Comparison of ENCODE assay signal across 1 cellular context in the genomic region with DNA sequence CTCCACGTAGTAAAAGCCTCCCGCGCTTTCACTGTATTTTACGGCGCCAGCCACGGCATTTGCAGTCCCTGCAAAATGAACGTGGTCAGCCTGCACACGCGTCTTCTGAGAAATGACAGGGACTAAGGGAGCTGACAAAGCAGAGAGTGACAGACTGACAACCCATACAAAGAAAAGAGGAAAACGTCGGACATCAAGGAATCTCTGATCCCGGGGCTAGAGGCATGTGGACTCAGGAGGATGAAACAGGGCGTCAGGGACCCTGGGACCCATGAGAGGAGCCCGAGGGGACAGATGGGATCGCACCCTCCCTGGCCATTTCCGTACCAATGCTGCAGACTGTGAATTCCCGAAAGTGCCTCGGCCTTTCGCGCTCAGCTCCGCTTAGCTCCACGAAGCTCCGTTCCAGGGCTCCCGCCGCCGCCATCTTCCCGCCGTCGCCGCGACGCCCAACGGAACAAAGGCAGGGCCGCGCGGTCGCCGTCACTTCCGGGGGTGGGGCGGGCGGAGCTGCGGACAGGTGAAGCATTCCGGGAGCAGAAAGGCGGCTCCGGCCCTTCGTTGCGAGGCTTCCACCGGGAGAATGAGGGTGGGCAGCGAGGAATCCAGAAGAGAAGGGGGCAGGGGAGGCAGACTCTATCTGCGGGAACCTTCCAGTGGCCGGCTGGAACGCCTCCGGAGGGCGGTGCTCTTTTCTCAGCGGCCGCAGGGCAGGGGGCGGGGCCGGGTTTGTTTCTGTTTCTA.
TF ChIP-seq lines count a peak whose summit lies in the region.

A gene with protein sequence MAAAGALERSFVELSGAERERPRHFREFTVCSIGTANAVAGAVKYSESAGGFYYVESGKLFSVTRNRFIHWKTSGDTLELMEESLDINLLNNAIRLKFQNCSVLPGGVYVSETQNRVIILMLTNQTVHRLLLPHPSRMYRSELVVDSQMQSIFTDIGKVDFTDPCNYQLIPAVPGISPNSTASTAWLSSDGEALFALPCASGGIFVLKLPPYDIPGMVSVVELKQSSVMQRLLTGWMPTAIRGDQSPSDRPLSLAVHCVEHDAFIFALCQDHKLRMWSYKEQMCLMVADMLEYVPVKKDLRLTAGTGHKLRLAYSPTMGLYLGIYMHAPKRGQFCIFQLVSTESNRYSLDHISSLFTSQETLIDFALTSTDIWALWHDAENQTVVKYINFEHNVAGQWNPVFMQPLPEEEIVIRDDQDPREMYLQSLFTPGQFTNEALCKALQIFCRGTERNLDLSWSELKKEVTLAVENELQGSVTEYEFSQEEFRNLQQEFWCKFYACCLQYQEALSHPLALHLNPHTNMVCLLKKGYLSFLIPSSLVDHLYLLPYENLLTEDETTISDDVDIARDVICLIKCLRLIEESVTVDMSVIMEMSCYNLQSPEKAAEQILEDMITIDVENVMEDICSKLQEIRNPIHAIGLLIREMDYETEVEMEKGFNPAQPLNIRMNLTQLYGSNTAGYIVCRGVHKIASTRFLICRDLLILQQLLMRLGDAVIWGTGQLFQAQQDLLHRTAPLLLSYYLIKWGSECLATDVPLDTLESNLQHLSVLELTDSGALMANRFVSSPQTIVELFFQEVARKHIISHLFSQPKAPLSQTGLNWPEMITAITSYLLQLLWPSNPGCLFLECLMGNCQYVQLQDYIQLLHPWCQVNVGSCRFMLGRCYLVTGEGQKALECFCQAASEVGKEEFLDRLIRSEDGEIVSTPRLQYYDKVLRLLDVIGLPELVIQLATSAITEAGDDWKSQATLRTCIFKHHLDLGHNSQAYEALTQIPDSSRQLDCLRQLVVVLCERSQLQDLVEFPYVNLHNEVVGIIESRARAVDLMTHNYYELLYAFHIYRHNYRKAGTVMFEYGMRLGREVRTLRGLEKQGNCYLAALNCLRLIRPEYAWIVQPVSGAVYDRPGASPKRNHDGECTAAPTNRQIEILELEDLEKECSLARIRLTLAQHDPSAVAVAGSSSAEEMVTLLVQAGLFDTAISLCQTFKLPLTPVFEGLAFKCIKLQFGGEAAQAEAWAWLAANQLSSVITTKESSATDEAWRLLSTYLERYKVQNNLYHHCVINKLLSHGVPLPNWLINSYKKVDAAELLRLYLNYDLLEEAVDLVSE (N-terminal part only) (minus strand): TSS at position 459 of the 744 bp plus-strand sequence. CDS start 32 bp downstream, at position 427.

TF ChIP-seq in liver, 16 proteins besides CTCF, POLR2A, EP300 and RAD21 (continued from another document):
- TF ChIP-seq, protein P1, sequence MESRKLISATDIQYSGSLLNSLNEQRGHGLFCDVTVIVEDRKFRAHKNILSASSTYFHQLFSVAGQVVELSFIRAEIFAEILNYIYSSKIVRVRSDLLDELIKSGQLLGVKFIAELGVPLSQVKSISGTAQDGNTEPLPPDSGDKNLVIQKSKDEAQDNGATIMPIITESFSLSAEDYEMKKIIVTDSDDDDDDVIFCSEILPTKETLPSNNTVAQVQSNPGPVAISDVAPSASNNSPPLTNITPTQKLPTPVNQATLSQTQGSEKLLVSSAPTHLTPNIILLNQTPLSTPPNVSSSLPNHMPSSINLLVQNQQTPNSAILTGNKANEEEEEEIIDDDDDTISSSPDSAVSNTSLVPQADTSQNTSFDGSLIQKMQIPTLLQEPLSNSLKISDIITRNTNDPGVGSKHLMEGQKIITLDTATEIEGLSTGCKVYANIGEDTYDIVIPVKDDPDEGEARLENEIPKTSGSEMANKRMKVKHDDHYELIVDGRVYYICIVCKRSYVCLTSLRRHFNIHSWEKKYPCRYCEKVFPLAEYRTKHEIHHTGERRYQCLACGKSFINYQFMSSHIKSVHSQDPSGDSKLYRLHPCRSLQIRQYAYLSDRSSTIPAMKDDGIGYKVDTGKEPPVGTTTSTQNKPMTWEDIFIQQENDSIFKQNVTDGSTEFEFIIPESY (IDR thresholded peaks at IDR 0.05) = no peak
- TF ChIP-seq YY1 (IDR thresholded peaks at IDR 0.05) = peak; percentile 99
- no peak for TF ChIP-seq FOXA1 (IDR thresholded peaks at IDR 0.05)
- no peak for TF ChIP-seq HNF4G (IDR thresholded peaks at IDR 0.05)
- TF ChIP-seq, protein P2, sequence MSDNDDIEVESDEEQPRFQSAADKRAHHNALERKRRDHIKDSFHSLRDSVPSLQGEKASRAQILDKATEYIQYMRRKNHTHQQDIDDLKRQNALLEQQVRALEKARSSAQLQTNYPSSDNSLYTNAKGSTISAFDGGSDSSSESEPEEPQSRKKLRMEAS (IDR thresholded peaks at IDR 0.05) = peak; percentile 46
- TF ChIP-seq HNF4A (conservative IDR thresholded peaks at IDR 0.05) = no peak
- TF ChIP-seq, protein P3, sequence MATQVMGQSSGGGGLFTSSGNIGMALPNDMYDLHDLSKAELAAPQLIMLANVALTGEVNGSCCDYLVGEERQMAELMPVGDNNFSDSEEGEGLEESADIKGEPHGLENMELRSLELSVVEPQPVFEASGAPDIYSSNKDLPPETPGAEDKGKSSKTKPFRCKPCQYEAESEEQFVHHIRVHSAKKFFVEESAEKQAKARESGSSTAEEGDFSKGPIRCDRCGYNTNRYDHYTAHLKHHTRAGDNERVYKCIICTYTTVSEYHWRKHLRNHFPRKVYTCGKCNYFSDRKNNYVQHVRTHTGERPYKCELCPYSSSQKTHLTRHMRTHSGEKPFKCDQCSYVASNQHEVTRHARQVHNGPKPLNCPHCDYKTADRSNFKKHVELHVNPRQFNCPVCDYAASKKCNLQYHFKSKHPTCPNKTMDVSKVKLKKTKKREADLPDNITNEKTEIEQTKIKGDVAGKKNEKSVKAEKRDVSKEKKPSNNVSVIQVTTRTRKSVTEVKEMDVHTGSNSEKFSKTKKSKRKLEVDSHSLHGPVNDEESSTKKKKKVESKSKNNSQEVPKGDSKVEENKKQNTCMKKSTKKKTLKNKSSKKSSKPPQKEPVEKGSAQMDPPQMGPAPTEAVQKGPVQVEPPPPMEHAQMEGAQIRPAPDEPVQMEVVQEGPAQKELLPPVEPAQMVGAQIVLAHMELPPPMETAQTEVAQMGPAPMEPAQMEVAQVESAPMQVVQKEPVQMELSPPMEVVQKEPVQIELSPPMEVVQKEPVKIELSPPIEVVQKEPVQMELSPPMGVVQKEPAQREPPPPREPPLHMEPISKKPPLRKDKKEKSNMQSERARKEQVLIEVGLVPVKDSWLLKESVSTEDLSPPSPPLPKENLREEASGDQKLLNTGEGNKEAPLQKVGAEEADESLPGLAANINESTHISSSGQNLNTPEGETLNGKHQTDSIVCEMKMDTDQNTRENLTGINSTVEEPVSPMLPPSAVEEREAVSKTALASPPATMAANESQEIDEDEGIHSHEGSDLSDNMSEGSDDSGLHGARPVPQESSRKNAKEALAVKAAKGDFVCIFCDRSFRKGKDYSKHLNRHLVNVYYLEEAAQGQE (IDR thresholded peaks at IDR 0.05) = no peak
- no peak for TF ChIP-seq RXRA (IDR thresholded peaks at IDR 0.05)
- peak; percentile 74 to 94 for TF ChIP-seq GABPA (IDR thresholded peaks at IDR 0.05 in 1 of 2, conservative IDR thresholded peaks at IDR 0.05 in 1 of 2)
- TF ChIP-seq TAF1 (conservative IDR thresholded peaks at IDR 0.05) = peak; percentile 18
- TF ChIP-seq NR2F2 (IDR thresholded peaks at IDR 0.05) = peak; percentile 17
- no peak for TF ChIP-seq FOXA2 (IDR thresholded peaks at IDR 0.05)
- TF ChIP-seq SP1 (IDR thresholded peaks at IDR 0.05) = peak; percentile 27
- TF ChIP-seq, protein P4, sequence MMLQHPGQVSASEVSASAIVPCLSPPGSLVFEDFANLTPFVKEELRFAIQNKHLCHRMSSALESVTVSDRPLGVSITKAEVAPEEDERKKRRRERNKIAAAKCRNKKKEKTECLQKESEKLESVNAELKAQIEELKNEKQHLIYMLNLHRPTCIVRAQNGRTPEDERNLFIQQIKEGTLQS (IDR thresholded peaks at IDR 0.05) = no peak
